Comparison of ENCODE assay signal across 18 cellular contexts in genomic region chr2:224333631-224334030, GRCh38.
DNase-seq lines count a peak whose midpoint lies in the region; ATAC-seq and TF ChIP-seq lines count a peak whose summit lies in the region.
"Had no signal": no experiment of that assay in that cellular context is flagged by ENCODE, and none has a peak within 500 bp of the region (broad histone marks: within the 10 kb centered on the region; RNA-seq: fewer than 3 reads in every experiment).

No MANE protein-coding gene starts in this region.

- H3K36me3 ChIP-seq in mucosa of descending colon (ENCODE audit: low read depth), result no peaks in the 10 kb centered on the region

- H3K4me1 ChIP-seq in mucosa of descending colon (ENCODE audit: low read depth), result no peaks in the 10 kb centered on the region

- H3K9me3 Mint-ChIP-seq in activated naive CD8-positive, alpha-beta T cell treated with anti-CD3 and anti-CD28 coated beads, Interleukin-2, amount 50 U/mL, for 24 hours, result no peaks in the 10 kb centered on the region
- H3K9me3 Mint-ChIP-seq: GM23338, HFFc6 had no signal

- no peaks in the 10 kb centered on the region for H3K36me3 Mint-ChIP-seq in activated naive CD8-positive, alpha-beta T cell treated with anti-CD3 and anti-CD28 coated beads, Interleukin-2, amount 50 U/mL, for 24 hours (ENCODE audit: low read depth)

- ATAC-seq in mucosa of descending colon, result peak; percentile 28
- ATAC-seq in activated naive CD8-positive, alpha-beta T cell treated with anti-CD3 and anti-CD28 coated beads, Interleukin-2, amount 50 U/mL, for 24 hours, result no peak
- ATAC-seq: GM23338, K562 had no signal

- peaks cover 9% of the 10 kb centered on the region for H3K27me3 Mint-ChIP-seq in activated naive CD8-positive, alpha-beta T cell treated with anti-CD3 and anti-CD28 coated beads, Interleukin-2, amount 50 U/mL, for 24 hours

- H3K27ac Mint-ChIP-seq in activated naive CD8-positive, alpha-beta T cell treated with anti-CD3 and anti-CD28 coated beads, Interleukin-2, amount 50 U/mL, for 24 hours, result no peak overlapping the region
- H3K27ac Mint-ChIP-seq: GM23338, H9, HFFc6 had no signal

- H3K4me3 ChIP-seq in fibroblast of mammary gland (ENCODE audit: control insufficient read depth, low read depth, low read length) (no peak overlapping the region), mucosa of descending colon (no peak overlapping the region)
- H3K4me3 ChIP-seq: GM23338, K562 had no signal

- no peaks in the 10 kb centered on the region for H3K9me3 ChIP-seq in mucosa of descending colon

- intact Hi-C loops in mucosa of descending colon (cut with DNase I, micrococcal nuclease), result no loop called here

- no peak for TF ChIP-seq CTCF in fibroblast of mammary gland (conservative IDR thresholded peaks at IDR 0.05; ENCODE audit: control insufficient read depth, insufficient read depth, low read depth, low read length)
- TF ChIP-seq CTCF in mucosa of descending colon (IDR thresholded peaks at IDR 0.05), result no peak

- DNase-seq in AG20443 (ENCODE audit: low spot score), result peak; percentile 61
- DNase-seq in OCI-M1 (lab: John Stamatoyannopoulos, UW), result peak; percentile 31
- DNase-seq in fibroblast of mammary gland (ENCODE audit: low read depth), result peak; percentile 68
- DNase-seq in mucosa of descending colon, result no peak
- no peak for DNase-seq in activated naive CD8-positive, alpha-beta T cell treated with anti-CD3 and anti-CD28 coated beads, Interleukin-2, amount 50 U/mL, for 24 hours
- no peak for DNase-seq in amygdala (lab: John Stamatoyannopoulos, UW)
- DNase-seq in NCI-H187 (lab: John Stamatoyannopoulos, UW), result no peak
- DNase-seq: Calu3, DND-41, H9, HFFc6, Kasumi-1, NCI-H2029 treated with DMSO at 0.1 percent for 48 hours, NCI-H2227 treated with DMSO at 0.1 percent for 48 hours, NCI-H526 treated with DMSO at 0.1 percent for 48 hours, SHP77 had no signal

- no peak overlapping the region for H3K4me3 Mint-ChIP-seq in activated naive CD8-positive, alpha-beta T cell treated with anti-CD3 and anti-CD28 coated beads, Interleukin-2, amount 50 U/mL, for 24 hours
- H3K4me3 Mint-ChIP-seq: GM23338, H9, HFFc6 had no signal

- no peaks in the 10 kb centered on the region for H3K4me1 Mint-ChIP-seq in activated naive CD8-positive, alpha-beta T cell treated with anti-CD3 and anti-CD28 coated beads, Interleukin-2, amount 50 U/mL, for 24 hours
- H3K4me1 Mint-ChIP-seq: GM23338, H9 had no signal

Comparison
In these comparisons a context has a peak if more than half of its experiments do, and no peak if none do; other contexts are left out.
1. DNase-seq: peak in AG20443 (single experiment), OCI-M1 (single experiment) and fibroblast of mammary gland (single experiment); none in mucosa of descending colon (0 of 3), activated naive CD8-positive, alpha-beta T cell treated with anti-CD3 and anti-CD28 coated beads, Interleukin-2, amount 50 U/mL, for 24 hours (single experiment), amygdala (0 of 56) and NCI-H187 (0 of 2).